In genomic region chr17:54196751-54197150, GRCh38 we compare ENCODE assay signal across 7 cellular contexts.
"Had no signal": no experiment of that assay in that cellular context is flagged by ENCODE, and none has a peak within 500 bp of the region (broad histone marks: within the 10 kb centered on the region; RNA-seq: fewer than 3 reads in every experiment).

No MANE protein-coding gene starts in this region.

- DNase-seq: IMR-90, KBM-7, KG1 had no signal

- H3K27ac ChIP-seq: HL-60, KMS-11 had no signal

- ATAC-seq: HepG2, K562 had no signal

- H3K4me3 ChIP-seq: K562 had no signal
